Comparison of ENCODE assay signal across 28 cellular contexts in the genomic region with DNA sequence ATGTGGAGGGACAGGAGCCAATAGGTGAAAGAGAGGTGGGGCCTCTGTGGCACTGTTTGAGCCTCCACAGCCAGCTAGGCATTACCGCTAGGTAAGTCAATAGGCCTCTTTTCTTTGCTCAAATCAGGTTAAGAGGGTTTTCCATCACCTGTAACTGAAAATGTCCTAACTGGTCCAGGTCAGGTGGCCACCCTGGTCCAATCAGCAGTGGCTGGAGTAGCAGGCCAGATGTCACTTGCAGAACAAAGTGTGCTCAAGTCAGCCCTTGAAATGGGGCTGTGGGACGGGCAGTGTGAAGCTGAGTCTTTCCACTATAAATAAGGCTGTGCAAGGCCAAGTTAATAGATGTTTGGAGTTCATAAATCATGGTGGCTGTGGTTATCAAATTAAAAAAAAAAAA.
"Had no signal": no experiment of that assay in that cellular context is flagged by ENCODE, and none has a peak within 500 bp of the region (broad histone marks: within the 10 kb centered on the region; RNA-seq: fewer than 3 reads in every experiment).

No MANE protein-coding gene starts in this region.

- H3K4me2 ChIP-seq: neural progenitor cell had no signal

- H3K27ac Mint-ChIP-seq: effector memory CD8-positive, alpha-beta T cell; immature natural killer cell; memory B cell; neural progenitor cell had no signal

- ATAC-seq: effector memory CD8-positive, alpha-beta T cell; left ventricle myocardium superior; mucosa of descending colon; psoas muscle; right cardiac atrium had no signal

- H3K9me3 Mint-ChIP-seq: effector memory CD8-positive, alpha-beta T cell; immature natural killer cell; memory B cell; naive B cell; nephron had no signal

- H3K4me3 Mint-ChIP-seq: effector memory CD8-positive, alpha-beta T cell; immature natural killer cell; memory B cell; naive B cell; nephron had no signal

- H3K36me3 ChIP-seq: neural progenitor cell, stomach, thyroid gland, vagina had no signal

- H3K4me3 ChIP-seq: lung, mucosa of descending colon, neural progenitor cell, psoas muscle, skin epidermis, stomach, thyroid gland, vagina had no signal

- DNase-seq: cortex of kidney; effector memory CD8-positive, alpha-beta T cell; erythroblast; hypothalamus; immature natural killer cell; islet precursor cell; kidney glomerular epithelial cell; left ventricle myocardium superior; mucosa of descending colon; naive B cell; psoas muscle; right cardiac atrium; stimulated activated CD4-positive, alpha-beta T cell treated with anti-CD3 and anti-CD28 coated beads, Interleukin-15, amount 100 ng/mL, for 24 hours; stimulated activated CD4-positive, alpha-beta T cell treated with anti-CD3 and anti-CD28 coated beads, Interleukin-2, amount 100 ng/mL, for 48 hours; stimulated activated CD8-positive, alpha-beta memory T cell treated with anti-CD3 and anti-CD28 coated beads, Interleukin-4, amount 100 ng/mL, for 48 hours; stimulated activated naive CD4-positive, alpha-beta T cell treated with Interleukin-2 at 50 U/mL for 16 hours; stomach; thyroid gland; trophoblast cell had no signal

- H3K36me3 Mint-ChIP-seq: immature natural killer cell, memory B cell had no signal

- H3K4me1 ChIP-seq: neural progenitor cell, parathyroid adenoma, psoas muscle, thyroid gland, vagina had no signal

- H3K9ac ChIP-seq: neural progenitor cell, parathyroid adenoma had no signal

- FAIRE-seq: endometrium, frontal cortex had no signal

- H3K4me1 Mint-ChIP-seq: immature natural killer cell, memory B cell had no signal

- H3K27me3 ChIP-seq: neural progenitor cell, stomach, thyroid gland, vagina had no signal

- H2AFZ ChIP-seq: neural progenitor cell, parathyroid adenoma had no signal

- H3K27ac ChIP-seq: neural progenitor cell, parathyroid adenoma, psoas muscle, stomach, thyroid gland, vagina had no signal

- H3K9me3 ChIP-seq: mucosa of descending colon, stomach, thyroid gland, vagina had no signal
